ENCODE assay signal across 20 cellular contexts in genomic region chr2:43279317-43279840, GRCh38.
"Had no signal": no experiment of that assay in that cellular context is flagged by ENCODE, and none has a peak within 500 bp of the region (broad histone marks: within the 10 kb centered on the region; RNA-seq: fewer than 3 reads in every experiment).

No MANE protein-coding gene starts in this region.

- H3K9me3 ChIP-seq: testis had no signal

- H3K4me2 ChIP-seq: smooth muscle cell had no signal

- H3K27me3 ChIP-seq: esophagus squamous epithelium, right lobe of liver, testis had no signal

- DNase-seq: activated CD4-positive, alpha-beta T cell treated with anti-CD3 and anti-CD28 coated beads for 4 hours; activated CD8-positive, alpha-beta memory T cell treated with anti-CD3 and anti-CD28 coated beads, Interleukin-2, amount 50 U/mL, for 4 hours; activated CD8-positive, alpha-beta T cell treated with anti-CD3 and anti-CD28 coated beads, Interleukin-2, amount 10 ng/mL, durations not matched to agents 7 days and 5 days; activated gamma-delta T cell; activated T-cell treated with anti-CD3 and anti-CD28 coated beads, Interleukin-2, amount 50 U/mL, for 48 hours; caudate nucleus; effector CD4-positive, alpha-beta T cell; esophagus squamous epithelium; foreskin fibroblast; left ventricle myocardium inferior; mesenchymal stem cell; occipital lobe; right lobe of liver; stimulated activated naive CD8-positive, alpha-beta T cell treated with anti-CD3 and anti-CD28 coated beads, Interleukin-15, amount 100 ng/mL, for 72 hours; testis had no signal

- H3K4me3 Mint-ChIP-seq: activated CD8-positive, alpha-beta T cell treated with anti-CD3 and anti-CD28 coated beads, Interleukin-2, amount 10 ng/mL, durations not matched to agents 7 days and 5 days; natural killer cell treated with Interleukin-12 subunit alpha and Interleukin-12 subunit beta and Interleukin-15 and Interleukin-18, amount 100 ng/mL, for 72 hours; stimulated activated naive CD8-positive, alpha-beta T cell treated with anti-CD3 and anti-CD28 coated beads, Interleukin-15, amount 100 ng/mL, for 72 hours; T-helper 1 cell treated with Interleukin-12 subunit alpha and Interleukin-12 subunit beta and Interleukin-4 antibody, amounts not matched to agents 30 μg/mL and 1 μg/mL, for 36 hours had no signal

- H3K27ac Mint-ChIP-seq: activated CD8-positive, alpha-beta T cell treated with anti-CD3 and anti-CD28 coated beads, Interleukin-2, amount 10 ng/mL, durations not matched to agents 7 days and 5 days; natural killer cell treated with Interleukin-12 subunit alpha and Interleukin-12 subunit beta and Interleukin-15 and Interleukin-18, amount 100 ng/mL, for 72 hours; stimulated activated naive CD8-positive, alpha-beta T cell treated with anti-CD3 and anti-CD28 coated beads, Interleukin-15, amount 100 ng/mL, for 72 hours; T-helper 1 cell treated with Interleukin-12 subunit alpha and Interleukin-12 subunit beta and Interleukin-4 antibody, amounts not matched to agents 30 μg/mL and 1 μg/mL, for 36 hours had no signal

- H3K27me3 Mint-ChIP-seq: natural killer cell treated with Interleukin-12 subunit alpha and Interleukin-12 subunit beta and Interleukin-15 and Interleukin-18, amount 100 ng/mL, for 72 hours; stimulated activated naive CD8-positive, alpha-beta T cell treated with anti-CD3 and anti-CD28 coated beads, Interleukin-15, amount 100 ng/mL, for 72 hours had no signal

- H3K4me3 ChIP-seq: coronary artery, esophagus squamous epithelium, left ventricle myocardium inferior, right lobe of liver, smooth muscle cell, testis had no signal

- H3K27ac ChIP-seq: coronary artery, left ventricle myocardium inferior, testis had no signal

- ATAC-seq: activated CD8-positive, alpha-beta T cell treated with anti-CD3 and anti-CD28 coated beads, Interleukin-2, amount 10 ng/mL, durations not matched to agents 7 days and 5 days; activated naive CD4-positive, alpha-beta T cell treated with anti-CD3 and anti-CD28 coated beads, Interleukin-2, amount 50 U/mL, for 72 hours; natural killer cell treated with Interleukin-12 subunit alpha and Interleukin-12 subunit beta and Interleukin-15 and Interleukin-18, amount 100 ng/mL, for 72 hours; stimulated activated naive CD8-positive, alpha-beta T cell treated with anti-CD3 and anti-CD28 coated beads, Interleukin-15, amount 100 ng/mL, for 72 hours had no signal
